ENCODE assay signal across 1 cellular context in genomic region chr10:104638861-104639594, GRCh38.
A peak's percentile ranks its signal among the peaks of the same experiment; 100 is the strongest.
TF ChIP-seq lines count a peak whose summit lies in the region.

No MANE protein-coding gene starts in this region.

TF ChIP-seq in HEK293, 187 proteins besides CTCF, POLR2A, EP300 and RAD21 (continued from another document):
- TF ChIP-seq AEBP2 (tag by site-specific recombination; IDR thresholded peaks at IDR 0.05; ENCODE audit: borderline replicate concordance): no peak
- no peak for TF ChIP-seq KLF9 (tag by site-specific recombination; IDR thresholded peaks at IDR 0.05; ENCODE audit: low read depth)
- TF ChIP-seq SP3 (tag by site-specific recombination; IDR thresholded peaks at IDR 0.05): peak; percentile 66
- TF ChIP-seq ZNF521 (tag by site-specific recombination; IDR thresholded peaks at IDR 0.05): 0 out of 2 replicates have a peak, but pooled peaks have one; percentile 33
- TF ChIP-seq SETDB1 (IDR thresholded peaks at IDR 0.05; ENCODE audit: insufficient read length, low read length): no peak
- TF ChIP-seq ZFP69B (tag by site-specific recombination; IDR thresholded peaks at IDR 0.05): no peak
- no peak for TF ChIP-seq ZNF677 (tag by site-specific recombination; IDR thresholded peaks at IDR 0.05)
- peak; percentile 37 for TF ChIP-seq ZBTB26 (tag by site-specific recombination; optimal IDR thresholded peaks at IDR 0.05)
- no peak for TF ChIP-seq PRDM4 (tag by site-specific recombination; IDR thresholded peaks at IDR 0.05)
- TF ChIP-seq ZNF133 (tag by site-specific recombination; IDR thresholded peaks at IDR 0.05): no peak
- TF ChIP-seq ZNF510 (tag by site-specific recombination; IDR thresholded peaks at IDR 0.05; ENCODE audit: insufficient replicate concordance): no peak
- TF ChIP-seq PRDM10 (tag by site-specific recombination; IDR thresholded peaks at IDR 0.05): peak; percentile 47; the same call in 1 of the 2 replicates
- no peak for TF ChIP-seq ZSCAN23 (tag by site-specific recombination; IDR thresholded peaks at IDR 0.05)
- TF ChIP-seq PATZ1 (tag by site-specific recombination; IDR thresholded peaks at IDR 0.05): no peak
- TF ChIP-seq ZNF335 (tag by site-specific recombination; conservative IDR thresholded peaks at IDR 0.05): peak; percentile 60
- TF ChIP-seq PRDM1 (tag by site-specific recombination; IDR thresholded peaks at IDR 0.05): peak; percentile 94
- TF ChIP-seq ZNF639 (tag by site-specific recombination; IDR thresholded peaks at IDR 0.05): no peak
- peak; percentile 5; the same call in 1 of the 2 replicates for TF ChIP-seq ZFHX2 (tag by site-specific recombination; conservative IDR thresholded peaks at IDR 0.05)
- TF ChIP-seq ZNF785 (tag by site-specific recombination; IDR thresholded peaks at IDR 0.05): no peak
- 0 out of 2 replicates have a peak, but pooled peaks have one; percentile 13 for TF ChIP-seq SP7 (tag by site-specific recombination; IDR thresholded peaks at IDR 0.05)
- no peak for TF ChIP-seq ZNF776 (tag by site-specific recombination; IDR thresholded peaks at IDR 0.05; ENCODE audit: borderline replicate concordance)
- TF ChIP-seq ZFP3 (tag by site-specific recombination; IDR thresholded peaks at IDR 0.05; ENCODE audit: low read depth): no peak
- TF ChIP-seq KLF7 (tag by site-specific recombination; IDR thresholded peaks at IDR 0.05; ENCODE audit: borderline replicate concordance): no peak
- TF ChIP-seq ZNF350 (tag by site-specific recombination; IDR thresholded peaks at IDR 0.05): no peak
